ENCODE assay signal across 8 cellular contexts in the genomic region with DNA sequence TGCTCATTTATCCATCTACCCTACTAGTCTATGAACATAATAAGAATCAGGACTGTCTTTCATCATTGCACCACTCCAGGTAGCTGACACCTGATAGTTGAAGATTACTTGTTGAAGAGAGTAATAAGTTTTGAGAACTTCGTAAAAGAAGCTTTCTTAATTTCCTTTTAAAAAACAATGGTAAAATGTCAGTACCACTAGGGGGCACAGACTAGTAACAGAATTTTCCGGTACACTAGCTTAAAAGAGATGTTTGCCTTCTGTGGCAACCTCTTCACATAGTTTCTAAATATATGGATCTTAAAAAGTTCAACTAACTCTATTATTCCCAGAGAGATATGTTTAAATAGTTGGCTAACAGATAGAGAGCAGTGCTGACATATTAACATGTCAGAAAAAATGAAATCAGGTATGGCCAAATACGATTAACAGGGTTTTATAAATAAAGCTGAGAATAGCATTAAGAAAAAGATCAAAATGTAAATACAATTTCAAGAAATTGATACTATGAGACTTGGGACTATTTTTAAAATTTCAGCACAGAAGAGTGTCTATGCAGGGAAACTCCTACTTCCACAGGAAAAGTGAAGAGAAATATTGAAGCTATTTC. TPM values are rescaled to one million over a fixed set of nuclear protein-coding genes. Genes with fewer than 3 reads are reported as not detected.
DNase-seq lines count a peak whose midpoint lies in the region; ATAC-seq and TF ChIP-seq lines count a peak whose summit lies in the region.

No MANE protein-coding gene starts in this region.

- no peaks in the 10 kb centered on the region for H3K9me3 ChIP-seq in ovary

- intact Hi-C loops in activated CD4-positive, alpha-beta T cell treated with anti-CD3 and anti-CD28 coated beads, Interleukin-2, amount 10 ng/mL, durations not matched to agents 24 days and 14 days (cut with micrococcal nuclease), result loop anchor here (1.0 to 2.0 kb wide), 2 partner anchors 514 to 564 kb away; no protein-coding TSS in a partner anchor
- intact Hi-C loops in ovary (cut with DNase I), result no loop called here

- TF ChIP-seq POLR2A in ovary (IDR thresholded peaks at IDR 0.05), result no peak

- no peaks in the 10 kb centered on the region for H3K36me3 Mint-ChIP-seq in activated CD4-positive, alpha-beta T cell treated with anti-CD3 and anti-CD28 coated beads, Interleukin-2, amount 10 ng/mL, durations not matched to agents 24 days and 14 days (ENCODE audit: low read depth)
- no peaks in the 10 kb centered on the region for H3K36me3 Mint-ChIP-seq in neural crest cell (ENCODE audit: low read depth)

- no peak for ATAC-seq in GM19467 (IDR thresholded peaks at IDR 0.05; ENCODE audit: unreplicated experiment)

- no peak overlapping the region for H3K4me3 Mint-ChIP-seq in activated CD4-positive, alpha-beta T cell treated with anti-CD3 and anti-CD28 coated beads, Interleukin-2, amount 10 ng/mL, durations not matched to agents 24 days and 14 days
- H3K4me3 Mint-ChIP-seq in neural crest cell, result no peak overlapping the region

- H3K27ac Mint-ChIP-seq in activated CD4-positive, alpha-beta T cell treated with anti-CD3 and anti-CD28 coated beads, Interleukin-2, amount 10 ng/mL, durations not matched to agents 24 days and 14 days, result no peak overlapping the region
- H3K27ac Mint-ChIP-seq in neural crest cell (ENCODE audit: unreplicated experiment), result no peak overlapping the region

- H3K36me3 ChIP-seq in ovary, result no peaks in the 10 kb centered on the region

- no peak overlapping the region for H3K27ac ChIP-seq in ovary

- H3K4me3 ChIP-seq in ovary, result no peak overlapping the region

- no peaks in the 10 kb centered on the region for H3K27me3 ChIP-seq in ovary

- no peak for TF ChIP-seq EP300 in ovary (IDR thresholded peaks at IDR 0.05)

- H3K27me3 Mint-ChIP-seq in activated CD4-positive, alpha-beta T cell treated with anti-CD3 and anti-CD28 coated beads, Interleukin-2, amount 10 ng/mL, durations not matched to agents 24 days and 14 days, result no peaks in the 10 kb centered on the region
- H3K27me3 Mint-ChIP-seq in neural crest cell (ENCODE audit: low read depth), result peaks cover 42% of the 10 kb centered on the region

- H3K9me3 Mint-ChIP-seq in activated CD4-positive, alpha-beta T cell treated with anti-CD3 and anti-CD28 coated beads, Interleukin-2, amount 10 ng/mL, durations not matched to agents 24 days and 14 days, result no peaks in the 10 kb centered on the region
- no peaks in the 10 kb centered on the region for H3K9me3 Mint-ChIP-seq in neural crest cell

- peaks cover 29% of the 10 kb centered on the region for H3K4me1 Mint-ChIP-seq in activated CD4-positive, alpha-beta T cell treated with anti-CD3 and anti-CD28 coated beads, Interleukin-2, amount 10 ng/mL, durations not matched to agents 24 days and 14 days
- H3K4me1 Mint-ChIP-seq in neural crest cell, result peaks cover 17% of the 10 kb centered on the region

- WGBS in ovary, 3 donors, result 25 to 31% (median 29%) methylated on average over 3 of the region's 3 CpGs

- no peaks in the 10 kb centered on the region for H3K4me1 ChIP-seq in ovary (ENCODE audit: insufficient read depth)

- TF ChIP-seq CTCF in neural crest cell (conservative IDR thresholded peaks at IDR 0.05), result peak; percentile 73
- no peak for TF ChIP-seq CTCF in ovary (IDR thresholded peaks at IDR 0.05)

- peak; percentile 64 for DNase-seq in activated CD4-positive, alpha-beta T cell treated with anti-CD3 and anti-CD28 coated beads, Interleukin-2, amount 10 ng/mL, durations not matched to agents 24 days and 14 days
- no peak for DNase-seq in activated CD4-positive, alpha-beta T cell treated with anti-CD3 and anti-CD28 coated beads for 4 hours
- DNase-seq in NCI-H1694 treated with DMSO at 0.1 percent for 48 hours (lab: John Stamatoyannopoulos, UW) (peak; percentile 24), dermis blood vessel endothelial cell (peak; percentile 39), neural crest cell (ENCODE audit: low read depth, low spot score) (no peak), ovary (no peak)
- DNase-seq in activated CD8-positive, alpha-beta memory T cell treated with anti-CD3 and anti-CD28 coated beads for 24 hours, result no peak

RNA-seq across cellular contexts. Expression of a gene that starts 5.4 kb away (rescaled TPM):
- total RNA-seq in activated CD4-positive, alpha-beta T cell treated with anti-CD3 and anti-CD28 coated beads, Interleukin-2, amount 10 ng/mL, durations not matched to agents 24 days and 14 days, result 11.5 and 13.7 TPM in 2 replicates
- total RNA-seq in dermis blood vessel endothelial cell (not detected in 2 replicates), neural crest cell (1.2 and 1.5 TPM in 2 replicates), ovary (under 1 TPM in 5 of 7 donors, not detected in 2; 0.07 to 0.80 (median 0.20) TPM)
- under 1 TPM; 0.02 to 0.12 TPM for polyA plus RNA-seq in ovary

Comparison
In these comparisons a context has a peak if more than half of its experiments do, and no peak if none do; other contexts are left out.
1. DNase-seq: peak in activated CD4-positive, alpha-beta T cell treated with anti-CD3 and anti-CD28 coated beads, Interleukin-2, amount 10 ng/mL, durations not matched to agents 24 days and 14 days (single experiment), NCI-H1694 treated with DMSO at 0.1 percent for 48 hours (single experiment) and dermis blood vessel endothelial cell (single experiment); none in activated CD4-positive, alpha-beta T cell treated with anti-CD3 and anti-CD28 coated beads for 4 hours (0 of 2), neural crest cell (single experiment), activated CD8-positive, alpha-beta memory T cell treated with anti-CD3 and anti-CD28 coated beads for 24 hours (single experiment) and ovary (0 of 5).